In the genomic region with DNA sequence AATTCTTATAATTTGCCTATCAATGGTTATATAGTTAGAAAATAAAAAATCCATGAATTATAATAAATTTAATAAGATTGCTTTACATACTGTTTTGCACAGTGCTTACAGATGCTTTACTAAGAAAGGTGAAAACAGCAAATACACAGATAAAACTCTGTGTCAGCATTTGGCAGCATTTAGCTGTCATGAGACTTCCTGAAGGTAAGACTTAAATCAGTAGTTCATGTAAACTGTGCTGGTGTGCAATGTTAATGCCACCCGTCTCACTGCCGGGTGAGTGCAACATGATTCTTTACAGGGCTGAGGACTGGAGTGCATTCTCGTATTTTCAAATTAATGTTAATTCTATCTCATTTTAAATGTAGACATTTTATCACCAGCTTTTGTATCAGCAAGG, we compare ENCODE assay signal across 21 cellular contexts.
"Had no signal": no experiment of that assay in that cellular context is flagged by ENCODE, and none has a peak within 500 bp of the region (broad histone marks: within the 10 kb centered on the region; RNA-seq: fewer than 3 reads in every experiment).

No MANE protein-coding gene starts in this region.

- H3K27ac ChIP-seq: colonic mucosa, gastroesophageal sphincter, prostate gland, spleen had no signal

- H3K4me1 ChIP-seq: colonic mucosa, gastroesophageal sphincter, prostate gland, spleen had no signal

- H3K27me3 ChIP-seq: colonic mucosa, gastroesophageal sphincter, spleen had no signal

- DNase-seq: activated CD4-positive, alpha-beta T cell treated with anti-CD3 and anti-CD28 coated beads, Interleukin-2, amount 10 ng/mL, durations not matched to agents 7 days and 5 days; activated CD4-positive, CD25-positive, alpha-beta regulatory T cell; activated CD8-positive, alpha-beta memory T cell treated with anti-CD3 and anti-CD28 coated beads for 24 hours; activated naive CD4-positive, alpha-beta T cell treated with anti-CD3 and anti-CD28 coated beads, Interleukin-2, amount 10 ng/mL, durations not matched to agents 7 days and 5 days; caudate nucleus; colonic mucosa; effector CD4-positive, alpha-beta T cell; hippocampal formation; left cardiac atrium; nucleus accumbens; spleen; stimulated activated CD4-positive, alpha-beta T cell treated with anti-CD3 and anti-CD28 coated beads, Interleukin-1b, Interleukin-23, amount 100 ng/mL, for 48 hours; substantia nigra; T-helper 1 cell had no signal

- H3K9me3 Mint-ChIP-seq: activated CD4-positive, alpha-beta T cell treated with anti-CD3 and anti-CD28 coated beads, Interleukin-2, amount 10 ng/mL, durations not matched to agents 7 days and 5 days; stimulated activated memory B cell treated with anti-CD40 and anti-IgM and Interleukin-4, amounts not matched to agents 10 μg/mL and 1 μg/mL and 100 μg/mL, for 72 hours; type B pancreatic cell had no signal

- H3K36me3 Mint-ChIP-seq: activated naive CD4-positive, alpha-beta T cell treated with anti-CD3 and anti-CD28 coated beads, Interleukin-2, amount 10 ng/mL, durations not matched to agents 7 days and 5 days; natural killer cell treated with Interleukin-12 subunit alpha and Interleukin-12 subunit beta and Interleukin-15 and Interleukin-18, amount 100 ng/mL, for 72 hours; stimulated activated memory B cell treated with anti-CD40 and anti-IgM and Interleukin-4, amounts not matched to agents 10 μg/mL and 1 μg/mL and 100 μg/mL, for 72 hours; type B pancreatic cell had no signal

- H3K27me3 Mint-ChIP-seq: activated CD4-positive, alpha-beta T cell treated with anti-CD3 and anti-CD28 coated beads, Interleukin-2, amount 10 ng/mL, durations not matched to agents 7 days and 5 days; activated naive CD4-positive, alpha-beta T cell treated with anti-CD3 and anti-CD28 coated beads, Interleukin-2, amount 10 ng/mL, durations not matched to agents 7 days and 5 days; natural killer cell treated with Interleukin-12 subunit alpha and Interleukin-12 subunit beta and Interleukin-15 and Interleukin-18, amount 100 ng/mL, for 72 hours; stimulated activated memory B cell treated with anti-CD40 and anti-IgM and Interleukin-4, amounts not matched to agents 10 μg/mL and 1 μg/mL and 100 μg/mL, for 72 hours had no signal

- H3K36me3 ChIP-seq: colonic mucosa, gastroesophageal sphincter, prostate gland, spleen had no signal

- H3K4me3 ChIP-seq: colonic mucosa, gastroesophageal sphincter, prostate gland, spleen had no signal

- H3K9me3 ChIP-seq: colonic mucosa, gastroesophageal sphincter, prostate gland, spleen had no signal

- ATAC-seq: gastroesophageal sphincter; left cardiac atrium; natural killer cell treated with Interleukin-12 subunit alpha and Interleukin-12 subunit beta and Interleukin-15 and Interleukin-18, amount 100 ng/mL, for 72 hours; sciatic nerve; stimulated activated memory B cell treated with anti-CD40 and anti-IgM and Interleukin-4, amounts not matched to agents 10 μg/mL and 1 μg/mL and 100 μg/mL, for 72 hours had no signal

- H3K27ac Mint-ChIP-seq: activated CD4-positive, alpha-beta T cell treated with anti-CD3 and anti-CD28 coated beads, Interleukin-2, amount 10 ng/mL, durations not matched to agents 7 days and 5 days; activated naive CD4-positive, alpha-beta T cell treated with anti-CD3 and anti-CD28 coated beads, Interleukin-2, amount 10 ng/mL, durations not matched to agents 7 days and 5 days; activated T-helper 2 cell treated with anti-CD3 and anti-CD28 coated beads, Interferon-gamma antibody, Interleukin-2, Interleukin-4, amounts not matched to agents 10 μg/mL and 5 μg/mL and 100 μg/mL, durations not matched to agents 14 hours and 24 hours and 36 hours; natural killer cell treated with Interleukin-12 subunit alpha and Interleukin-12 subunit beta and Interleukin-15 and Interleukin-18, amount 100 ng/mL, for 72 hours; stimulated activated memory B cell treated with anti-CD40 and anti-IgM and Interleukin-4, amounts not matched to agents 10 μg/mL and 1 μg/mL and 100 μg/mL, for 72 hours; type B pancreatic cell had no signal

- H3K4me1 Mint-ChIP-seq: activated CD4-positive, alpha-beta T cell treated with anti-CD3 and anti-CD28 coated beads, Interleukin-2, amount 10 ng/mL, durations not matched to agents 7 days and 5 days; activated naive CD4-positive, alpha-beta T cell treated with anti-CD3 and anti-CD28 coated beads, Interleukin-2, amount 10 ng/mL, durations not matched to agents 7 days and 5 days; stimulated activated memory B cell treated with anti-CD40 and anti-IgM and Interleukin-4, amounts not matched to agents 10 μg/mL and 1 μg/mL and 100 μg/mL, for 72 hours had no signal

- H3K4me3 Mint-ChIP-seq: activated CD4-positive, alpha-beta T cell treated with anti-CD3 and anti-CD28 coated beads, Interleukin-2, amount 10 ng/mL, durations not matched to agents 7 days and 5 days; activated naive CD4-positive, alpha-beta T cell treated with anti-CD3 and anti-CD28 coated beads, Interleukin-2, amount 10 ng/mL, durations not matched to agents 7 days and 5 days; natural killer cell treated with Interleukin-12 subunit alpha and Interleukin-12 subunit beta and Interleukin-15 and Interleukin-18, amount 100 ng/mL, for 72 hours; stimulated activated memory B cell treated with anti-CD40 and anti-IgM and Interleukin-4, amounts not matched to agents 10 μg/mL and 1 μg/mL and 100 μg/mL, for 72 hours; type B pancreatic cell had no signal
